Comparison of ENCODE assay signal across 1 cellular context in the genomic region with DNA sequence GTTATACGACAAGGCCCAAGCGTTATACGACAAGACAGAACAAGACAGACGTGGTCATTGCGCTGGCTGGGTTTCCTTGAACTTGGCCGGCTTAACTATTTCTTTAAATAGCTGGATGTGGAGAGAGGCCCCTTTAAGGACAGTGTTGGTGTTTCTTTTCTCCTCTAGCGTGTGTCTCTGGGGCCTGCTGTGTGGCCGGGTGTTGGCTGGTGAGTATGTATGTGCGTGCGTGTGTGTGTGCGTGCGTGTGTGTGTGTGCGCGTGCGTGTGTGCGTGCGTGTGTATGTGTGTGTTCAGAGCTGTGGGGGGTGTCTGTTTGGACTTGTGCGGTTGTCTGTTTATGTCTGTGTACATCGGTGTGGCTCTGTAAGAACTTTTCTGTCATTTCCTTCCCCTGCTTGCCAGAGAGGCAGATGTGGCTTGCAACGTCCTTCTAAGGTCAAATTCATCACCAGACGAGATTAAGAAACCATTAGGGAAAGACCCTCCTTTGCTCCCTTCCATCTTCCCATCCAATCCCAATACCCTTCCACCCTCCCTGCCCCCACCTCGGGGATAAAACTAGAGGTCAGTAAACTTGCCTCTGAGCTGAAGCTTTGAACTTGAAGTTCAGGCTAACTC.
TF ChIP-seq lines count a peak whose summit lies in the region.

No MANE protein-coding gene starts in this region.

TF ChIP-seq in IMR-90, 13 proteins besides CTCF, POLR2A, EP300 and RAD21:
- TF ChIP-seq CHD1 (IDR thresholded peaks at IDR 0.05; ENCODE audit: low read depth, low read length) (0 out of 2 replicates have a peak, but pooled peaks have one; percentile 28), RFX5 (IDR thresholded peaks at IDR 0.05; ENCODE audit: low read depth, low read length) (no peak), FOS (IDR thresholded peaks at IDR 0.05; ENCODE audit: low read depth, low read length) (peak; percentile 90), RCOR1 (IDR thresholded peaks at IDR 0.05; ENCODE audit: insufficient replicate concordance, low read length) (peak; percentile 15), SMC3 (IDR thresholded peaks at IDR 0.05; ENCODE audit: low read depth, low read length) (no peak; the same call in 1 of the 2 replicates), MAFK (IDR thresholded peaks at IDR 0.05; ENCODE audit: low read depth, low read length) (no peak), BHLHE40 (IDR thresholded peaks at IDR 0.05; ENCODE audit: low read depth, low read length) (peak; percentile 70), NFE2L2 (IDR thresholded peaks at IDR 0.05; ENCODE audit: low read depth, low read length) (peak; percentile 53; the same call in 1 of the 2 replicates), MXI1 (IDR thresholded peaks at IDR 0.05; ENCODE audit: borderline replicate concordance, low read depth, low read length) (no peak), CEBPB (IDR thresholded peaks at IDR 0.05; ENCODE audit: low read depth, low read length) (peak; percentile 75), MAZ (IDR thresholded peaks at IDR 0.05; ENCODE audit: borderline replicate concordance, low read depth, low read length) (0 out of 2 replicates have a peak, but pooled peaks have one; percentile 25)
- TF ChIP-seq, protein P1, sequence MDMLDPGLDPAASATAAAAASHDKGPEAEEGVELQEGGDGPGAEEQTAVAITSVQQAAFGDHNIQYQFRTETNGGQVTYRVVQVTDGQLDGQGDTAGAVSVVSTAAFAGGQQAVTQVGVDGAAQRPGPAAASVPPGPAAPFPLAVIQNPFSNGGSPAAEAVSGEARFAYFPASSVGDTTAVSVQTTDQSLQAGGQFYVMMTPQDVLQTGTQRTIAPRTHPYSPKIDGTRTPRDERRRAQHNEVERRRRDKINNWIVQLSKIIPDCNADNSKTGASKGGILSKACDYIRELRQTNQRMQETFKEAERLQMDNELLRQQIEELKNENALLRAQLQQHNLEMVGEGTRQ (IDR thresholded peaks at IDR 0.05; ENCODE audit: low read depth, low read length), result peak; percentile 15; the same call in 1 of the 2 replicates
- TF ChIP-seq, protein P2, sequence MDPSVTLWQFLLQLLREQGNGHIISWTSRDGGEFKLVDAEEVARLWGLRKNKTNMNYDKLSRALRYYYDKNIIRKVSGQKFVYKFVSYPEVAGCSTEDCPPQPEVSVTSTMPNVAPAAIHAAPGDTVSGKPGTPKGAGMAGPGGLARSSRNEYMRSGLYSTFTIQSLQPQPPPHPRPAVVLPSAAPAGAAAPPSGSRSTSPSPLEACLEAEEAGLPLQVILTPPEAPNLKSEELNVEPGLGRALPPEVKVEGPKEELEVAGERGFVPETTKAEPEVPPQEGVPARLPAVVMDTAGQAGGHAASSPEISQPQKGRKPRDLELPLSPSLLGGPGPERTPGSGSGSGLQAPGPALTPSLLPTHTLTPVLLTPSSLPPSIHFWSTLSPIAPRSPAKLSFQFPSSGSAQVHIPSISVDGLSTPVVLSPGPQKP (IDR thresholded peaks at IDR 0.05; ENCODE audit: borderline replicate concordance, low read depth, low read length), result no peak
TF ChIP-seq in IMR-90: peak in this region for 8.
